In genomic region chr3:21356402-21356801, GRCh38 we compare ENCODE assay signal across 25 cellular contexts.
DNase-seq lines count a peak whose midpoint lies in the region; ATAC-seq, FAIRE-seq and TF ChIP-seq lines count a peak whose summit lies in the region.
"Had no signal": no experiment of that assay in that cellular context is flagged by ENCODE, and none has a peak within 500 bp of the region (broad histone marks: within the 10 kb centered on the region; RNA-seq: fewer than 3 reads in every experiment).

No MANE protein-coding gene starts in this region.

- no peaks in the 10 kb centered on the region for H3K27me3 ChIP-seq in K562 (ENCODE audit: control insufficient read depth in 2 of 2, insufficient read depth in 2 of 2, low read length in 2 of 2)
- H3K27me3 ChIP-seq: adrenal gland, cardiac muscle cell had no signal

- in situ Hi-C loops in K562 (cut with MboI) = no loop called here
- in situ Hi-C loops in ACHN (cut with HindIII; ENCODE audit: low pct_ligation_motif_present, low pct_unique_long_range_greater_than_20kb, low sequenced_read_pairs) = no loop called here

- no peak for TF ChIP-seq EP300 in K562 (IDR thresholded peaks at IDR 0.05; ENCODE audit: low read length)

- peaks cover 14% of the 10 kb centered on the region for H3K9me3 Mint-ChIP-seq in activated T-cell treated with anti-CD3 and anti-CD28 coated beads, Interleukin-2, amount 50 U/mL, for 4 hours

- intact Hi-C loops in K562 (cut with micrococcal nuclease) = no loop called here

- BruUV-seq in K562 (replicated peaks; lab: Mats Ljungman, UMichigan) = no TSS peak

- ATAC-seq in K562 = no peak
- ATAC-seq in activated T-cell treated with anti-CD3 and anti-CD28 coated beads, Interleukin-2, amount 50 U/mL, for 4 hours = no peak

- no peaks in the 10 kb centered on the region for H3K4me1 ChIP-seq in K562 (replicated peaks in 1 of 2; ENCODE audit: control insufficient read depth in 2 of 2, insufficient read depth in 2 of 2, low read length in 2 of 2)
- H3K4me1 ChIP-seq: adrenal gland had no signal

- H3K4me2 ChIP-seq in K562 (ENCODE audit: insufficient read depth, low read length) = no peak overlapping the region

- 3% methylated on average over 4 of the region's 4 CpGs for WGBS in K562 (ENCODE audit: insufficient coverage, low coverage, missing lambda C conversion rate)

- POLR2A ChIA-PET in K562 (lab: Yijun Ruan, JAX) = no interaction called here

- TF ChIP-seq CTCF in K562 (IDR thresholded peaks at IDR 0.05 in 2 of 3, conservative IDR thresholded peaks at IDR 0.05 in 1 of 3; ENCODE audit: insufficient read depth in 2 of 3, low read depth in 1 of 3, low read length in 3 of 3) = no peak

- H3K27me3 Mint-ChIP-seq in activated T-cell treated with anti-CD3 and anti-CD28 coated beads, Interleukin-2, amount 50 U/mL, for 4 hours (ENCODE audit: low read depth) = no peaks in the 10 kb centered on the region

- no peaks in the 10 kb centered on the region for H3K36me3 ChIP-seq in K562 (ENCODE audit: control insufficient read depth, insufficient read depth, low read length)
- H3K36me3 ChIP-seq: adrenal gland, cardiac muscle cell had no signal

- no peak overlapping the region for H3K27ac ChIP-seq in K562 (ENCODE audit: extremely low read depth, low read depth, low read length)
- H3K27ac ChIP-seq: adrenal gland, cardiac muscle cell, VCaP had no signal

- H3K36me3 Mint-ChIP-seq in activated T-cell treated with anti-CD3 and anti-CD28 coated beads, Interleukin-2, amount 50 U/mL, for 4 hours (ENCODE audit: insufficient read depth) = no peaks in the 10 kb centered on the region

- no peak overlapping the region for H3K4me3 ChIP-seq in K562
- H3K4me3 ChIP-seq: adrenal gland, cardiac muscle cell had no signal

- CTCF ChIA-PET in K562 (lab: Yijun Ruan, JAX; ENCODE audit: low intra/inter-chr PET ratio) = no interaction called here

- H3K9me1 ChIP-seq in K562 (ENCODE audit: control insufficient read depth, insufficient read depth, low read length) = no peaks in the 10 kb centered on the region

- TF ChIP-seq POLR2A in K562 (conservative IDR thresholded peaks at IDR 0.05) = no peak

- no peak overlapping the region for H3K4me3 Mint-ChIP-seq in activated T-cell treated with anti-CD3 and anti-CD28 coated beads, Interleukin-2, amount 50 U/mL, for 4 hours
- H3K4me3 Mint-ChIP-seq: T-helper 1 cell treated with Interleukin-12 subunit alpha and Interleukin-12 subunit beta and Interleukin-4 antibody, amounts not matched to agents 30 μg/mL and 1 μg/mL, for 36 hours had no signal

- TF ChIP-seq RAD21 in K562 (CRISPR knock-in tag; conservative IDR thresholded peaks at IDR 0.05 in 1 of 2, IDR thresholded peaks at IDR 0.05 in 1 of 2) = no peak

- no peaks in the 10 kb centered on the region for H3K9me3 ChIP-seq in K562 (replicated peaks; ENCODE audit: control insufficient read depth, insufficient read depth, low read depth, low read length)
- H3K9me3 ChIP-seq: adrenal gland had no signal

- FAIRE-seq in K562 (lab: Jason Lieb, UNC) = no peak
- FAIRE-seq: endothelial cell of umbilical vein, GM12891, H1, HTR-8/SVneo had no signal

- H3K4me1 Mint-ChIP-seq in activated T-cell treated with anti-CD3 and anti-CD28 coated beads, Interleukin-2, amount 50 U/mL, for 4 hours (ENCODE audit: low read depth) = no peaks in the 10 kb centered on the region

- no peak overlapping the region for H2AFZ ChIP-seq in K562 (ENCODE audit: low read depth, low read length)

- no peak overlapping the region for H3K9ac ChIP-seq in K562 (ENCODE audit: insufficient read depth in 1 of 2, low read depth in 2 of 2, low read length in 2 of 2)

- no peaks in the 10 kb centered on the region for H4K20me1 ChIP-seq in K562 (replicated peaks; ENCODE audit: control insufficient read depth, insufficient read depth, low read length)

- peak; percentile 39 for DNase-seq in GM03348 (ENCODE audit: low spot score)
- DNase-seq in NCI-H226 = peak; percentile 59
- DNase-seq in K562 (ENCODE audit: extremely low read depth in 1 of 4, low spot score in 3 of 4) = no peak
- peak; percentile 27 for DNase-seq in myocyte (ENCODE audit: low read depth)
- no peak for DNase-seq in GOT3 (lab: John Stamatoyannopoulos, UW)
- DNase-seq in cerebellum (ENCODE audit: low spot score) = no peak
- no peak for DNase-seq in ACHN
- DNase-seq in activated T-cell treated with anti-CD3 and anti-CD28 coated beads, Interleukin-2, amount 50 U/mL, for 4 hours = no peak
- DNase-seq: activated CD4-positive, alpha-beta T cell treated with anti-CD3 and anti-CD28 coated beads, Interleukin-2, amount 50 U/mL, for 4 hours; activated gamma-delta T cell treated with Interleukin-2 at 50 U/mL for 16 hours; adrenal gland; C1 segment of cervical spinal cord; dermis blood vessel endothelial cell; Karpas-422; kidney glomerular epithelial cell; NCI-H1105; NCI-H524 treated with DMSO at 0.1 percent for 48 hours; stimulated activated CD8-positive, alpha-beta memory T cell treated with anti-CD3 and anti-CD28 coated beads, Interleukin-4, amount 100 ng/mL, for 48 hours had no signal

- no peaks in the 10 kb centered on the region for H3K79me2 ChIP-seq in K562 (ENCODE audit: control insufficient read depth, insufficient read depth, low read length)

TF ChIP-seq in K562, 482 proteins besides CTCF, POLR2A, EP300 and RAD21:
- no peak for TF ChIP-seq TSC22D4 (tag; IDR thresholded peaks at IDR 0.05)
- no peak for TF ChIP-seq FOXK1 (CRISPR knock-in tag; IDR thresholded peaks at IDR 0.05; ENCODE audit: borderline replicate concordance)
- 0 out of 2 replicates have a peak, but pooled peaks have one; percentile 23 for TF ChIP-seq SPI1 (IDR thresholded peaks at IDR 0.05; ENCODE audit: borderline replicate concordance, low read depth, low read length)
- TF ChIP-seq L3MBTL2 (IDR thresholded peaks at IDR 0.05) = peak; percentile 25; the same call in 1 of the 2 replicates
- no peak for TF ChIP-seq HNRNPK (IDR thresholded peaks at IDR 0.05; ENCODE audit: low read depth, low read length, poor library complexity, severe bottlenecking)
- TF ChIP-seq TCF7 (IDR thresholded peaks at IDR 0.05; ENCODE audit: borderline replicate concordance) = no peak
- no peak for TF ChIP-seq ZNF551 (CRISPR knock-in tag; IDR thresholded peaks at IDR 0.05)
- no peak for TF ChIP-seq MAFG (tag; conservative IDR thresholded peaks at IDR 0.05)
- TF ChIP-seq SAFB2 (IDR thresholded peaks at IDR 0.05; ENCODE audit: borderline replicate concordance, low read depth, low read length, severe bottlenecking) = no peak
- peak; percentile 43 for TF ChIP-seq FOSL1 (tag; conservative IDR thresholded peaks at IDR 0.05)
- no peak for TF ChIP-seq ZNF280B (CRISPR knock-in tag; IDR thresholded peaks at IDR 0.05)
- no peak for TF ChIP-seq E2F8 (IDR thresholded peaks at IDR 0.05; ENCODE audit: low read depth, partially characterized antibody)

Comparison
In these comparisons a context has a peak if more than half of its experiments do, and no peak if none do; other contexts are left out.
1. DNase-seq: peak in GM03348 (single experiment), NCI-H226 (single experiment) and myocyte (single experiment); none in K562 (0 of 4), GOT3 (single experiment), cerebellum (single experiment), ACHN (single experiment) and activated T-cell treated with anti-CD3 and anti-CD28 coated beads, Interleukin-2, amount 50 U/mL, for 4 hours (single experiment).